1 cellular context compared by ENCODE assay signal in the genomic region with DNA sequence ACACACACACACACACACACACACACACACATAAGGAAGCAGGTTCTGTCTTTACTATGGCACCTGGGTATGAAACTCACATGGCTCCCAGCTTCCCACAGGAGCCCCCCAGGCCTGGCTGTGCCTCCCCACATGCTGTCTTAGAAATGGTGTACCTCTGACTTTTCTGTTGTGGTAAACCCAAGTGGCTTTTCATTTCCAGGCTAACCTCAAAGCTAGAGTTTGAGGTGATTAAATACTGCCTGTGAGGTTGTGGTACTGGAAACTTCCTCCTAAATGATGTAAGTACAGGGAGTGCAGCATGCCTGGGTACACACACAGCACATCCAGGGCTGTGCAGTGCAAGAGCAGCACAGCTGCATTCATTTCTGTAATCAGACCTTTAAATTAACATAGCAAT.
TF ChIP-seq lines count a peak whose summit lies in the region.

No MANE protein-coding gene starts in this region.

TF ChIP-seq in GM23338, 12 proteins besides CTCF, POLR2A, EP300 and RAD21 (continued from another document):
- TF ChIP-seq, protein P1, sequence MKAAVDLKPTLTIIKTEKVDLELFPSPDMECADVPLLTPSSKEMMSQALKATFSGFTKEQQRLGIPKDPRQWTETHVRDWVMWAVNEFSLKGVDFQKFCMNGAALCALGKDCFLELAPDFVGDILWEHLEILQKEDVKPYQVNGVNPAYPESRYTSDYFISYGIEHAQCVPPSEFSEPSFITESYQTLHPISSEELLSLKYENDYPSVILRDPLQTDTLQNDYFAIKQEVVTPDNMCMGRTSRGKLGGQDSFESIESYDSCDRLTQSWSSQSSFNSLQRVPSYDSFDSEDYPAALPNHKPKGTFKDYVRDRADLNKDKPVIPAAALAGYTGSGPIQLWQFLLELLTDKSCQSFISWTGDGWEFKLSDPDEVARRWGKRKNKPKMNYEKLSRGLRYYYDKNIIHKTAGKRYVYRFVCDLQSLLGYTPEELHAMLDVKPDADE (IDR thresholded peaks at IDR 0.05) = no peak
- no peak for TF ChIP-seq POLR2AphosphoS5 (IDR thresholded peaks at IDR 0.05; ENCODE audit: low read depth)
- TF ChIP-seq, protein P2, sequence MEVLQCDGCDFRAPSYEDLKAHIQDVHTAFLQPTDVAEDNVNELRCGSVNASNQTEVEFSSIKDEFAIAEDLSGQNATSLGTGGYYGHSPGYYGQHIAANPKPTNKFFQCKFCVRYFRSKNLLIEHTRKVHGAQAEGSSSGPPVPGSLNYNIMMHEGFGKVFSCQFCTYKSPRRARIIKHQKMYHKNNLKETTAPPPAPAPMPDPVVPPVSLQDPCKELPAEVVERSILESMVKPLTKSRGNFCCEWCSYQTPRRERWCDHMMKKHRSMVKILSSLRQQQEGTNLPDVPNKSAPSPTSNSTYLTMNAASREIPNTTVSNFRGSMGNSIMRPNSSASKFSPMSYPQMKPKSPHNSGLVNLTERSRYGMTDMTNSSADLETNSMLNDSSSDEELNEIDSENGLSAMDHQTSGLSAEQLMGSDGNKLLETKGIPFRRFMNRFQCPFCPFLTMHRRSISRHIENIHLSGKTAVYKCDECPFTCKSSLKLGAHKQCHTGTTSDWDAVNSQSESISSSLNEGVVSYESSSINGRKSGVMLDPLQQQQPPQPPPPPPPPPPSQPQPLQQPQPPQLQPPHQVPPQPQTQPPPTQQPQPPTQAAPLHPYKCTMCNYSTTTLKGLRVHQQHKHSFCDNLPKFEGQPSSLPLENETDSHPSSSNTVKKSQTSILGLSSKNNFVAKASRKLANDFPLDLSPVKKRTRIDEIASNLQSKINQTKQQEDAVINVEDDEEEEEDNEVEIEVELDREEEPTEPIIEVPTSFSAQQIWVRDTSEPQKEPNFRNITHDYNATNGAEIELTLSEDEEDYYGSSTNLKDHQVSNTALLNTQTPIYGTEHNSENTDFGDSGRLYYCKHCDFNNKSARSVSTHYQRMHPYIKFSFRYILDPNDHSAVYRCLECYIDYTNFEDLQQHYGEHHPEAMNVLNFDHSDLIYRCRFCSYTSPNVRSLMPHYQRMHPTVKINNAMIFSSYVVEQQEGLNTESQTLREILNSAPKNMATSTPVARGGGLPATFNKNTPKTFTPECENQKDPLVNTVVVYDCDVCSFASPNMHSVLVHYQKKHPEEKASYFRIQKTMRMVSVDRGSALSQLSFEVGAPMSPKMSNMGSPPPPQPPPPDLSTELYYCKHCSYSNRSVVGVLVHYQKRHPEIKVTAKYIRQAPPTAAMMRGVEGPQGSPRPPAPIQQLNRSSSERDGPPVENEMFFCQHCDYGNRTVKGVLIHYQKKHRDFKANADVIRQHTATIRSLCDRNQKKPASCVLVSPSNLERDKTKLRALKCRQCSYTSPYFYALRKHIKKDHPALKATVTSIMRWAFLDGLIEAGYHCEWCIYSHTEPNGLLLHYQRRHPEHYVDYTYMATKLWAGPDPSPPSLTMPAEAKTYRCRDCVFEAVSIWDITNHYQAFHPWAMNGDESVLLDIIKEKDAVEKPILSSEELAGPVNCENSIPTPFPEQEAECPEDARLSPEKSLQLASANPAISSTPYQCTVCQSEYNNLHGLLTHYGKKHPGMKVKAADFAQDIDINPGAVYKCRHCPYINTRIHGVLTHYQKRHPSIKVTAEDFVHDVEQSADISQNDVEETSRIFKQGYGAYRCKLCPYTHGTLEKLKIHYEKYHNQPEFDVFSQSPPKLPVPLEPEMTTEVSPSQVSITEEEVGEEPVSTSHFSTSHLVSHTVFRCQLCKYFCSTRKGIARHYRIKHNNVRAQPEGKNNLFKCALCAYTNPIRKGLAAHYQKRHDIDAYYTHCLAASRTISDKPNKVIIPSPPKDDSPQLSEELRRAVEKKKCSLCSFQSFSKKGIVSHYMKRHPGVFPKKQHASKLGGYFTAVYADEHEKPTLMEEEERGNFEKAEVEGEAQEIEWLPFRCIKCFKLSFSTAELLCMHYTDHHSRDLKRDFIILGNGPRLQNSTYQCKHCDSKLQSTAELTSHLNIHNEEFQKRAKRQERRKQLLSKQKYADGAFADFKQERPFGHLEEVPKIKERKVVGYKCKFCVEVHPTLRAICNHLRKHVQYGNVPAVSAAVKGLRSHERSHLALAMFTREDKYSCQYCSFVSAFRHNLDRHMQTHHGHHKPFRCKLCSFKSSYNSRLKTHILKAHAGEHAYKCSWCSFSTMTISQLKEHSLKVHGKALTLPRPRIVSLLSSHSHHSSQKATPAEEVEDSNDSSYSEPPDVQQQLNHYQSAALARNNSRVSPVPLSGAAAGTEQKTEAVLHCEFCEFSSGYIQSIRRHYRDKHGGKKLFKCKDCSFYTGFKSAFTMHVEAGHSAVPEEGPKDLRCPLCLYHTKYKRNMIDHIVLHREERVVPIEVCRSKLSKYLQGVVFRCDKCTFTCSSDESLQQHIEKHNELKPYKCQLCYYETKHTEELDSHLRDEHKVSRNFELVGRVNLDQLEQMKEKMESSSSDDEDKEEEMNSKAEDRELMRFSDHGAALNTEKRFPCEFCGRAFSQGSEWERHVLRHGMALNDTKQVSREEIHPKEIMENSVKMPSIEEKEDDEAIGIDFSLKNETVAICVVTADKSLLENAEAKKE (CRISPR knock-in tag; IDR thresholded peaks at IDR 0.05) = no peak
